Comparison of ENCODE assay signal across 8 cellular contexts in genomic region chrX:150574824-150575409, GRCh38. TPM values are rescaled to one million over a fixed set of nuclear protein-coding genes. Genes with fewer than 3 reads are reported as not detected.
DNase-seq lines count a peak whose midpoint lies in the region; ATAC-seq, FAIRE-seq and TF ChIP-seq lines count a peak whose summit lies in the region.

No MANE protein-coding gene starts in this region.

- no peaks in the 10 kb centered on the region for H3K9me2 ChIP-seq in hepatocyte (replicated peaks; ENCODE audit: insufficient read depth)

- POLR2A ChIA-PET in GM10248 (lab: Yijun Ruan, JAX): no interaction called here

- H3K4me1 ChIP-seq in HUES64 (ENCODE audit: insufficient read depth, low read length): peaks cover 49% of the 10 kb centered on the region
- peaks cover 10% of the 10 kb centered on the region for H3K4me1 ChIP-seq in hepatocyte (ENCODE audit: insufficient read depth)
- H3K4me1 ChIP-seq in small intestine (ENCODE audit: control insufficient read depth in 2 of 2, insufficient read depth in 1 of 2, low read depth in 1 of 2, low read length in 1 of 2): peaks cover 0 to 10% of the 10 kb centered on the region in 2 donors

- H3K9ac ChIP-seq in HUES64 (ENCODE audit: low read depth, low read length): 0 out of 2 replicates have a peak overlapping the region, but pooled peaks have one; percentile 36

- H3K79me2 ChIP-seq in hepatocyte: peaks cover 80% of the 10 kb centered on the region

- WGBS in HUES64: 26% methylated on average over 9 of the region's 9 CpGs
- 63% methylated on average over 9 of the region's 9 CpGs for WGBS in hepatocyte (ENCODE audit: low lambda C conversion rate, missing lambda C conversion rate)
- 40 to 61% (median 60%) methylated on average over 9 of the region's 9 CpGs for WGBS in small intestine, 3 donors

- no peaks in the 10 kb centered on the region for H3K36me3 ChIP-seq in HUES64 (ENCODE audit: insufficient read depth, low read length)
- no peaks in the 10 kb centered on the region for H3K36me3 ChIP-seq in hepatocyte (replicated peaks; ENCODE audit: insufficient read depth, low read depth)
- H3K36me3 ChIP-seq in small intestine (ENCODE audit: control insufficient read depth in 2 of 2, insufficient read depth in 2 of 2, low read length in 2 of 2): no peaks in the 10 kb centered on the region

- no peak overlapping the region for H3K4me2 ChIP-seq in hepatocyte

- H3K4me3 ChIP-seq in HUES64 (ENCODE audit: low read length) (no peak overlapping the region), hepatocyte (no peak overlapping the region), small intestine (ENCODE audit: low read depth in 1 of 2, low read length in 2 of 2) (no peak overlapping the region)

- no peak for TF ChIP-seq CTCF in GM10248 (IDR thresholded peaks at IDR 0.05; ENCODE audit: control extremely low read depth, extremely low read depth, low read depth, missing control alignments)
- no peak for TF ChIP-seq CTCF in hepatocyte (IDR thresholded peaks at IDR 0.05; ENCODE audit: poor library complexity)

- DNase-seq in GM10248 (ENCODE audit: extremely low spot score) (peak; percentile 19), hepatocyte (ENCODE audit: low spot score) (no peak), amygdala (lab: John Stamatoyannopoulos, UW) (no peak), LoVo (ENCODE audit: low spot score) (no peak), small intestine (no peak), NCI-H1694 (lab: John Stamatoyannopoulos, UW) (no peak)

- H4K20me1 ChIP-seq in hepatocyte (ENCODE audit: insufficient read depth, poor library complexity, severe bottlenecking): peaks cover 3% of the 10 kb centered on the region

- H3K9me3 ChIP-seq in HUES64 (ENCODE audit: insufficient read depth, low read depth, low read length) (no peaks in the 10 kb centered on the region), hepatocyte (ENCODE audit: low read depth) (peaks cover 6% of the 10 kb centered on the region), small intestine (ENCODE audit: control insufficient read depth, low read depth) (no peaks in the 10 kb centered on the region)

- CTCF ChIA-PET in GM10248 (lab: Yijun Ruan, JAX): interaction anchor here (0.9 to 1.2 kb wide), 2 partner anchors 12 to 18 kb away, joined by 4 read pairs; no protein-coding TSS in a partner anchor

- FAIRE-seq in small intestine (lab: Jason Lieb, UNC): no peak

- no peak overlapping the region for H2AFZ ChIP-seq in hepatocyte

- H3K27me3 ChIP-seq in HUES64 (ENCODE audit: insufficient read depth, low read length) (peaks cover under 1% of the 10 kb centered on the region; the same call in 1 of the 2 replicates), hepatocyte (no peaks in the 10 kb centered on the region), small intestine (ENCODE audit: control insufficient read depth in 2 of 2, insufficient read depth in 2 of 2, low read length in 2 of 2) (no peaks in the 10 kb centered on the region)

- peak; percentile 53 for ATAC-seq in GM21381 (IDR thresholded peaks at IDR 0.05; ENCODE audit: unreplicated experiment)

- H3K27ac ChIP-seq in HUES64 (ENCODE audit: low read depth, low read length) (peak overlapping the region; percentile 49; the same call in 1 of the 2 replicates), hepatocyte (peak overlapping the region; percentile 52), small intestine (ENCODE audit: low read depth in 1 of 2, low read length in 1 of 2) (peak overlapping the region in 1 of 2 donors; percentile 45)

RNA-seq across cellular contexts. Expression of gene MTM1, which starts 6.5 kb away (rescaled TPM):
- polyA plus RNA-seq in HUES64 (2013, experiment 1 of 2): 6.5 TPM
- polyA plus RNA-seq in HUES64 (2013, experiment 2 of 2): 7.1 TPM
- total RNA-seq in hepatocyte: 15.4 and 26.9 TPM in 2 replicates
- polyA plus RNA-seq in hepatocyte (8.7 and 9.8 TPM in 2 replicates), small intestine (10 to 100 TPM in 2 of 3 donors, 1 to 10 TPM in 1; 7.1 to 13.2 (median 10.5) TPM)
